28 cellular contexts compared by ENCODE assay signal in genomic region chr3:40397129-40397528, GRCh38. TPM values are rescaled to one million over a fixed set of nuclear protein-coding genes. Genes with fewer than 3 reads are reported as not detected.
DNase-seq lines count a peak whose midpoint lies in the region; ATAC-seq, FAIRE-seq and TF ChIP-seq lines count a peak whose summit lies in the region.
"Had no signal": no experiment of that assay in that cellular context is flagged by ENCODE, and none has a peak within 500 bp of the region (broad histone marks: within the 10 kb centered on the region; RNA-seq: fewer than 3 reads in every experiment).

No MANE protein-coding gene starts in this region.

- TF ChIP-seq RAD21 in K562 (CRISPR knock-in tag; conservative IDR thresholded peaks at IDR 0.05 in 1 of 2, IDR thresholded peaks at IDR 0.05 in 1 of 2), result no peak

- no peaks in the 10 kb centered on the region for H3K9me2 ChIP-seq in PC-9 (ENCODE audit: insufficient read depth)

- H3K36me3 ChIP-seq in PC-9 (ENCODE audit: low read depth) (no peaks in the 10 kb centered on the region), K562 (ENCODE audit: control insufficient read depth, insufficient read depth, low read length) (no peaks in the 10 kb centered on the region)
- H3K36me3 ChIP-seq: BE2C, BLaER1 had no signal

- H3K4me3 ChIP-seq in PC-9, result no peak overlapping the region
- no peak overlapping the region for H3K4me3 ChIP-seq in K562
- H3K4me3 ChIP-seq: BLaER1, GM12878 had no signal

- no peak for TF ChIP-seq POLR2A in K562 (conservative IDR thresholded peaks at IDR 0.05)

- no peak for ATAC-seq in K562
- ATAC-seq in foreskin keratinocyte, result peak; percentile 63
- ATAC-seq in GM18909 (IDR thresholded peaks at IDR 0.05; ENCODE audit: poor library complexity, unreplicated experiment), result no peak
- ATAC-seq: GM12878 had no signal

- no peaks in the 10 kb centered on the region for H3K9me3 ChIP-seq in PC-9 (ENCODE audit: insufficient read depth, low read depth)
- no peaks in the 10 kb centered on the region for H3K9me3 ChIP-seq in K562 (replicated peaks; ENCODE audit: control insufficient read depth, insufficient read depth, low read depth, low read length)
- H3K9me3 ChIP-seq: BE2C had no signal

- no TSS peak for BruUV-seq in PC-9 (replicated peaks; lab: Mats Ljungman, UMichigan)
- BruUV-seq in K562 (replicated peaks; lab: Mats Ljungman, UMichigan), result no TSS peak

- DNase-seq in PC-9 (no peak), K562 (ENCODE audit: extremely low read depth in 1 of 4, low spot score in 3 of 4) (no peak), foreskin keratinocyte (no peak), SKM-1 (lab: John Stamatoyannopoulos, UW; ENCODE audit: unreplicated experiment) (no peak), SIG-M5 treated with dmso at 0.1 percent for 504 hours (lab: John Stamatoyannopoulos, UW; ENCODE audit: unreplicated experiment) (no peak)
- no peak for DNase-seq in activated CD8-positive, alpha-beta memory T cell treated with anti-CD3 and anti-CD28 coated beads, Interleukin-2, amount 50 U/mL, for 48 hours
- DNase-seq: 8988T; ACHN; BE2C; C1 segment of cervical spinal cord; CD4-positive, alpha-beta memory T cell; CD4-positive, CD25-positive, alpha-beta regulatory T cell; CD8-positive, alpha-beta memory T cell; COR-L47; DMS 273 treated with DMSO at 0.1 percent for 48 hours; DMS153; DMS79; DND-41; EL; GDM1 had no signal

- FAIRE-seq in K562 (lab: Jason Lieb, UNC), result no peak
- FAIRE-seq: A204.1, GM12878 had no signal

- H3F3A ChIP-seq in PC-9 (ENCODE audit: insufficient read depth, low read depth), result peaks cover 5% of the 10 kb centered on the region; the same call in 1 of the 2 replicates

- CTCF ChIA-PET in PC-9 (lab: Charles Lee), result no interaction called here
- CTCF ChIA-PET in K562 (lab: Yijun Ruan, JAX; ENCODE audit: low intra/inter-chr PET ratio), result no interaction called here

- TF ChIP-seq CTCF in PC-9 (conservative IDR thresholded peaks at IDR 0.05) (no peak), K562 (IDR thresholded peaks at IDR 0.05 in 2 of 3, conservative IDR thresholded peaks at IDR 0.05 in 1 of 3; ENCODE audit: insufficient read depth in 2 of 3, low read depth in 1 of 3, low read length in 3 of 3) (no peak), foreskin keratinocyte (conservative IDR thresholded peaks at IDR 0.05) (no peak)

- H3K27ac ChIP-seq in PC-9, result peak overlapping the region; percentile 43; the same call in 1 of the 2 replicates
- no peak overlapping the region for H3K27ac ChIP-seq in K562 (ENCODE audit: extremely low read depth, low read depth, low read length)
- H3K27ac ChIP-seq in foreskin keratinocyte, result no peak overlapping the region
- H3K27ac ChIP-seq: BLaER1 had no signal

- H3K79me2 ChIP-seq in PC-9 (ENCODE audit: low read depth) (no peaks in the 10 kb centered on the region), K562 (ENCODE audit: control insufficient read depth, insufficient read depth, low read length) (no peaks in the 10 kb centered on the region)

- H3K9me1 ChIP-seq in K562 (ENCODE audit: control insufficient read depth, insufficient read depth, low read length), result no peaks in the 10 kb centered on the region

- H2AFZ ChIP-seq in PC-9 (no peak overlapping the region), K562 (ENCODE audit: low read depth, low read length) (no peak overlapping the region)

- in situ Hi-C loops in K562 (cut with MboI), result no loop called here

- 16% methylated on average over 4 of the region's 4 CpGs for WGBS in K562 (ENCODE audit: insufficient coverage, low coverage, missing lambda C conversion rate)

- TF ChIP-seq EP300 in K562 (IDR thresholded peaks at IDR 0.05; ENCODE audit: low read length), result no peak

- no peaks in the 10 kb centered on the region for H3K27me3 ChIP-seq in PC-9 (ENCODE audit: insufficient read depth, low read depth)
- H3K27me3 ChIP-seq in K562 (ENCODE audit: control insufficient read depth in 2 of 2, insufficient read depth in 2 of 2, low read length in 2 of 2), result no peaks in the 10 kb centered on the region
- H3K27me3 ChIP-seq in foreskin keratinocyte, result no peaks in the 10 kb centered on the region
- H3K27me3 ChIP-seq: BE2C, BLaER1 had no signal

- intact Hi-C loops in PC-9 (cut with micrococcal nuclease; ENCODE audit: unreplicated experiment), result no loop called here
- intact Hi-C loops in K562 (cut with micrococcal nuclease), result no loop called here

- H4K20me1 ChIP-seq in PC-9 (ENCODE audit: insufficient read depth), result no peaks in the 10 kb centered on the region
- H4K20me1 ChIP-seq in K562 (replicated peaks; ENCODE audit: control insufficient read depth, insufficient read depth, low read length), result no peaks in the 10 kb centered on the region
- H4K20me1 ChIP-seq: BLaER1 had no signal

- no peak overlapping the region for H3K4me2 ChIP-seq in PC-9
- H3K4me2 ChIP-seq in K562 (ENCODE audit: insufficient read depth, low read length), result no peak overlapping the region
- H3K4me2 ChIP-seq: BLaER1 had no signal

- no peak overlapping the region for H3K9ac ChIP-seq in K562 (ENCODE audit: insufficient read depth in 1 of 2, low read depth in 2 of 2, low read length in 2 of 2)
- H3K9ac ChIP-seq: BLaER1 had no signal

- H3K4me1 ChIP-seq in PC-9 (replicated peaks; ENCODE audit: insufficient read depth) (peaks cover 24% of the 10 kb centered on the region), K562 (replicated peaks in 1 of 2; ENCODE audit: control insufficient read depth in 2 of 2, insufficient read depth in 2 of 2, low read length in 2 of 2) (no peaks in the 10 kb centered on the region), foreskin keratinocyte (no peaks in the 10 kb centered on the region)
- H3K4me1 ChIP-seq: BE2C, BLaER1 had no signal

- POLR2A ChIA-PET in PC-9 (lab: Charles Lee; ENCODE audit: unreplicated experiment) (no interaction called here), K562 (lab: Yijun Ruan, JAX) (interaction anchor here (0.9 to 1.3 kb wide), 3 partner anchors 21 to 68 kb away, joined by 3 read pairs; no protein-coding TSS in a partner anchor)

TF ChIP-seq in K562, 482 proteins besides CTCF, POLR2A, EP300 and RAD21:
- TF ChIP-seq SAP30 (IDR thresholded peaks at IDR 0.05; ENCODE audit: borderline replicate concordance, insufficient read depth, low read depth, low read length, poor library complexity, severe bottlenecking) (no peak), POLR3A (IDR thresholded peaks at IDR 0.05; ENCODE audit: borderline replicate concordance, extremely low read depth, insufficient read depth, insufficient read length) (no peak), ZNF408 (CRISPR knock-in tag; IDR thresholded peaks at IDR 0.05; ENCODE audit: low read depth) (no peak), REST (CRISPR knock-in tag; IDR thresholded peaks at IDR 0.05; ENCODE audit: low read depth) (no peak), FOXJ2 (tag; IDR thresholded peaks at IDR 0.05) (0 out of 2 replicates have a peak, but pooled peaks have one; percentile 56), HDAC3 (IDR thresholded peaks at IDR 0.05; ENCODE audit: borderline replicate concordance, partially characterized antibody) (no peak), TEAD2 (tag; IDR thresholded peaks at IDR 0.05) (no peak)

RNA-seq across cellular contexts. Expression of gene ENTPD3, which starts 10.1 kb away (rescaled TPM):
- not detected in 2 replicates for total RNA-seq in PC-9 (2021)
- total RNA-seq in K562 (2011; cell fraction: chromatin; rRNA removed; ENCODE audit: low replicate concordance), result 2.9 and 3.1 TPM in 2 replicates
- total RNA-seq in K562 (2011; cell fraction: nucleolus; rRNA removed), result 2.2 and 3.3 TPM in 2 replicates
- total RNA-seq in K562 (2011; cell fraction: nucleoplasm; rRNA removed), result 4.2 and 4.3 TPM in 2 replicates
- total RNA-seq in K562 (2014; rRNA removed), result 0.23 and 0.29 TPM in 2 replicates
- 0.48 and 0.76 TPM in 2 replicates for total RNA-seq in K562 (2014; rRNA removed; fragmentation: Illumina TruSeq; extraction: Trizol)
- 0.45 and 0.58 TPM in 2 replicates for total RNA-seq in K562 (2015; rRNA removed; fragmentation: Illumina TruSeq; extraction: Trizol)
- 0.44 and 0.51 TPM in 2 replicates for total RNA-seq in K562 (2021)
- 0.35 and 2.1 TPM in 2 replicates for polyA plus RNA-seq in K562 (2011; rRNA removed)
- 0.32 and 1.1 TPM in 2 replicates for polyA plus RNA-seq in K562 (2011; cell fraction: cytosol; rRNA removed)
- polyA plus RNA-seq in K562 (2011; cell fraction: nucleus; rRNA removed), result 0.81 and 2.0 TPM in 2 replicates
- polyA plus RNA-seq in K562 (2012), result 0.43 and 0.78 TPM in 2 replicates
- 0.76 and 1.0 TPM in 2 replicates for polyA plus RNA-seq in K562 (2014; fragmentation: Illumina TruSeq; extraction: Trizol)
- polyA plus RNA-seq in K562 (2014; fragmentation: Nextera tagmentation; extraction: Ambion mirVana), result under 1 TPM; 0.56 to 0.73 TPM
- 0.50 and 0.58 TPM in 2 replicates for polyA plus RNA-seq in K562 (2014; rRNA removed)
- 0.30 and 2.0 TPM in 2 replicates for polyA minus RNA-seq in K562 (2011; rRNA and poly(A)+ RNA removed)
- polyA minus RNA-seq in K562 (2011; cell fraction: cytosol; rRNA and poly(A)+ RNA removed), result 0.57 TPM in 1 of 2 replicates, not detected in the other
- 0.11 and 0.54 TPM in 2 replicates for polyA minus RNA-seq in K562 (2011; cell fraction: nucleus; rRNA and poly(A)+ RNA removed)
- total RNA-seq in foreskin keratinocyte, result 2.2 and 2.4 TPM in 2 replicates
- polyA plus RNA-seq in foreskin keratinocyte, result 1.3 and 1.6 TPM in 2 replicates
- total RNA-seq: CD4-positive, alpha-beta memory T cell; CD4-positive, CD25-positive, alpha-beta regulatory T cell; CD8-positive, alpha-beta memory T cell; Daoy; G401; GM12878 had no signal
- polyA plus RNA-seq: AG04450; CD14-positive monocyte; CD4-positive, alpha-beta memory T cell; CD4-positive, CD25-positive, alpha-beta regulatory T cell; CD8-positive, alpha-beta memory T cell had no signal
